8 cellular contexts compared by ENCODE assay signal in the genomic region with DNA sequence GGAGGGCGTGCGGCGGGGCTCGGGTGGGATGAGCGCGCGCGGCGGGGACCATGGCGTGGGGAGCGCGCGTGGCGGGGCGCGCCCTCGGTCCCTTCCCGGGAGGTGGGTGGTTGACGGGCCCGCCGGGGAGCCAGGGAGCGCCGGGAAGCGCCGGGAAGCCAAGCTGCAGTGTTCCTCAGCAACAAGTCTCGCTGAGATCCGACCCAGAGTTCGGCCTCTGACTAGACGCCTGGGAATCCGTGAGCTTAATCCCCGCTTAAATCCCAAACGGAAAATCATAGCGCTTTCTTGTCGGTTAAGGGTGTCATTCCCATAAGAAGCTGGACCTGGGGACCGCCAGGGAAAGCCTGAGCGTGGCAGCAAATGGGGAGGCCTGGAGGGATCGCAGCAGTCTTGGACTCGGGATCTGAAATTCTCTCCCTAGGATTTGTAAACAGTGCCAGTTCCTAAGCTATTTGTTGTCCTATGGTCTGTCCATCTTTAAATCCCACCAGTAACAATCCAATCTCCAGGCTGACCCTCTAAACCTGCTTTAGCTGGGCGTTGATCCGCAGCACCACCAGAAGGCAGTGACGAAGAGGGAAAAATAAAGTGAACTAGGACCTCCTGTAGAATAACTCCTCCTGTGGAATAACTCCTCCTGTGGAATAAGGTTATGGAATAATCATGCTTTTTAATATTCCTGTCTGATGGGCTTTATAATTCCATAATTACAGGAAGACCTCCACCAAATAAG. TPM values are rescaled to one million over a fixed set of nuclear protein-coding genes. Genes with fewer than 3 reads are reported as not detected.
DNase-seq lines count a peak whose midpoint lies in the region; ATAC-seq and TF ChIP-seq lines count a peak whose summit lies in the region.

No MANE protein-coding gene starts in this region.

- H3K4me3 ChIP-seq in GM08714 (ENCODE audit: low read length): peak overlapping the region; percentile 54; the same call in 1 of the 2 replicates
- H3K4me3 ChIP-seq in heart right ventricle: peak overlapping the region; percentile 66 to 95 (median 92)
- peak overlapping the region; percentile 84 for H3K4me3 ChIP-seq in trophoblast cell (ENCODE audit: low read depth, low read length)

- no peak overlapping the region for H2AK5ac ChIP-seq in trophoblast cell (ENCODE audit: low read length)

- peak overlapping the region; percentile 83 for H2AFZ ChIP-seq in trophoblast cell (ENCODE audit: insufficient read depth, low read length, poor library complexity)

- WGBS in heart right ventricle, 2 donors: 0% methylated on average over 34 to 41 of the region's 41 CpGs
- no CpG with 5 or more reads among the region's 41 CpGs for WGBS in trophoblast cell (ENCODE audit: extremely low coverage, insufficient coverage, insufficient read length)

- peak; percentile 29 for DNase-seq in 8988T
- DNase-seq in M059J (ENCODE audit: low read depth): peak; percentile 70
- no peak for DNase-seq in activated T-helper 2 cell treated with anti-CD3 and anti-CD28 coated beads, Interferon-gamma antibody, Interleukin-2, Interleukin-4, amounts not matched to agents 10 μg/mL and 5 μg/mL and 100 μg/mL, durations not matched to agents 14 hours and 24 hours and 36 hours (ENCODE audit: low spot score)
- DNase-seq in heart right ventricle: no peak
- DNase-seq in trophoblast cell: peak; percentile 57 to 71
- DNase-seq in activated CD8-positive, alpha-beta memory T cell treated with anti-CD3 and anti-CD28 coated beads, Interleukin-2, amount 50 U/mL, for 4 hours: no peak

- peak overlapping the region; percentile 23 for H3K4ac ChIP-seq in trophoblast cell (ENCODE audit: low read depth, low read length)

- no peak overlapping the region for H3K27ac Mint-ChIP-seq in activated T-helper 2 cell treated with anti-CD3 and anti-CD28 coated beads, Interferon-gamma antibody, Interleukin-2, Interleukin-4, amounts not matched to agents 10 μg/mL and 5 μg/mL and 100 μg/mL, durations not matched to agents 14 hours and 24 hours and 36 hours

- peaks cover 5% of the 10 kb centered on the region for H3K79me2 ChIP-seq in trophoblast cell (ENCODE audit: control insufficient read depth, insufficient read depth, low read length, poor library complexity)

- H3K36me3 ChIP-seq in heart right ventricle (peaks cover 0 to 5% (median 0%) of the 10 kb centered on the region in 9 donors), trophoblast cell (ENCODE audit: control insufficient read depth in 1 of 2, insufficient read depth in 2 of 2, low read length in 2 of 2) (peaks cover 0 to 2% of the 10 kb centered on the region in 2 experiments)

- peak overlapping the region; percentile 50 for H2BK5ac ChIP-seq in trophoblast cell (ENCODE audit: low read depth, low read length, poor library complexity)

- H4K12ac ChIP-seq in trophoblast cell (ENCODE audit: low read depth, low read length): peak overlapping the region; percentile 14

- H3K9me3 Mint-ChIP-seq in activated T-helper 2 cell treated with anti-CD3 and anti-CD28 coated beads, Interferon-gamma antibody, Interleukin-2, Interleukin-4, amounts not matched to agents 10 μg/mL and 5 μg/mL and 100 μg/mL, durations not matched to agents 14 hours and 24 hours and 36 hours: no peaks in the 10 kb centered on the region

- intact Hi-C loops in activated T-helper 2 cell treated with anti-CD3 and anti-CD28 coated beads, Interferon-gamma antibody, Interleukin-2, Interleukin-4, amounts not matched to agents 10 μg/mL and 5 μg/mL and 100 μg/mL, durations not matched to agents 14 hours and 24 hours and 36 hours (cut with micrococcal nuclease): loop anchor here (2.0 to 10.0 kb wide), 3 partner anchors 49 to 921 kb away; partner anchors contain the start of genes RFX7 and TCF12
- intact Hi-C loops in heart right ventricle (cut with DNase I): loop anchor here in 6 of 10 donors (5.0 to 10.0 kb wide), 6 partner anchors 48 to 253 kb away; partner anchors contain the start of gene RFX7 (in 2 of the 6)

- peaks cover 8% of the 10 kb centered on the region for H3K79me1 ChIP-seq in trophoblast cell (ENCODE audit: low read length)

- H3K23ac ChIP-seq in trophoblast cell (ENCODE audit: low read length): no peak overlapping the region

- H3K27ac ChIP-seq in heart right ventricle: peak overlapping the region; percentile 92 to 99 (median 96)
- peak overlapping the region; percentile 60 for H3K27ac ChIP-seq in trophoblast cell (ENCODE audit: low read depth, low read length)

- peak overlapping the region; percentile 81 for H3K4me2 ChIP-seq in trophoblast cell (ENCODE audit: low read length)

- peak overlapping the region; percentile 75 for H4K8ac ChIP-seq in trophoblast cell (ENCODE audit: low read depth, low read length)

- no peaks in the 10 kb centered on the region for H3K36me3 Mint-ChIP-seq in activated T-helper 2 cell treated with anti-CD3 and anti-CD28 coated beads, Interferon-gamma antibody, Interleukin-2, Interleukin-4, amounts not matched to agents 10 μg/mL and 5 μg/mL and 100 μg/mL, durations not matched to agents 14 hours and 24 hours and 36 hours (ENCODE audit: low read depth)

- H3K9ac ChIP-seq in trophoblast cell (ENCODE audit: low read length): peak overlapping the region; percentile 88

- peaks cover 42% of the 10 kb centered on the region for H3K27me3 Mint-ChIP-seq in activated T-helper 2 cell treated with anti-CD3 and anti-CD28 coated beads, Interferon-gamma antibody, Interleukin-2, Interleukin-4, amounts not matched to agents 10 μg/mL and 5 μg/mL and 100 μg/mL, durations not matched to agents 14 hours and 24 hours and 36 hours (ENCODE audit: low read depth)

- peak overlapping the region; percentile 28 for H2BK12ac ChIP-seq in trophoblast cell (ENCODE audit: low read length)

- H3K27me3 ChIP-seq in heart right ventricle (no peaks in the 10 kb centered on the region), trophoblast cell (ENCODE audit: insufficient read depth, low read length) (no peaks in the 10 kb centered on the region)

- H2BK120ac ChIP-seq in trophoblast cell (ENCODE audit: insufficient read depth, low read length, poor library complexity): peak overlapping the region; percentile 48

- H3K14ac ChIP-seq in trophoblast cell (ENCODE audit: low read length): peak overlapping the region; percentile 56

- H3K4me1 ChIP-seq in heart right ventricle: peaks cover 0 to 36% (median 24%) of the 10 kb centered on the region in 9 donors
- peaks cover 0 to 4% of the 10 kb centered on the region in 2 experiments for H3K4me1 ChIP-seq in trophoblast cell (ENCODE audit: control insufficient read depth in 1 of 2, insufficient read depth in 2 of 2, low read length in 2 of 2)

- H3K4me1 Mint-ChIP-seq in activated T-helper 2 cell treated with anti-CD3 and anti-CD28 coated beads, Interferon-gamma antibody, Interleukin-2, Interleukin-4, amounts not matched to agents 10 μg/mL and 5 μg/mL and 100 μg/mL, durations not matched to agents 14 hours and 24 hours and 36 hours (ENCODE audit: low read depth): peaks cover 13% of the 10 kb centered on the region

- ATAC-seq in heart right ventricle (peak in 6 of 8 donors; percentile 2 to 26 (median 8)), GM18870 (IDR thresholded peaks at IDR 0.05; ENCODE audit: unreplicated experiment) (no peak)

- TF ChIP-seq CTCF in heart right ventricle (IDR thresholded peaks at IDR 0.05): peak in 3 of 9 donors; percentile 29 to 41 (median 35)

- peak overlapping the region; percentile 30 for H3K18ac ChIP-seq in trophoblast cell (ENCODE audit: low read length)

- H4K91ac ChIP-seq in trophoblast cell (ENCODE audit: low read depth, low read length): peak overlapping the region; percentile 78

- H3K9me3 ChIP-seq in heart right ventricle: no peaks in the 10 kb centered on the region
- no peaks in the 10 kb centered on the region for H3K9me3 ChIP-seq in trophoblast cell (ENCODE audit: insufficient read depth, low read depth, low read length)

- peak overlapping the region; percentile 69 for H3K4me3 Mint-ChIP-seq in activated T-helper 2 cell treated with anti-CD3 and anti-CD28 coated beads, Interferon-gamma antibody, Interleukin-2, Interleukin-4, amounts not matched to agents 10 μg/mL and 5 μg/mL and 100 μg/mL, durations not matched to agents 14 hours and 24 hours and 36 hours (ENCODE audit: low read depth)

RNA-seq across cellular contexts. Expression of gene NEDD4, which starts 0.6 kb away (rescaled TPM):
- total RNA-seq in M059J (2014; rRNA removed; shearing (Covaris generic)): 23.0 and 32.6 TPM in 2 replicates
- total RNA-seq in activated T-helper 2 cell treated with anti-CD3 and anti-CD28 coated beads, Interferon-gamma antibody, Interleukin-2, Interleukin-4, amounts not matched to agents 10 μg/mL and 5 μg/mL and 100 μg/mL, durations not matched to agents 14 hours and 24 hours and 36 hours: 10.2 and 13.9 TPM in 2 replicates
- 10 to 100 TPM in 3 of 10 donors, 1 to 10 TPM in 7; 6.8 to 11.5 (median 8.9) TPM for total RNA-seq in heart right ventricle
- polyA plus RNA-seq in heart right ventricle: 1 to 10 TPM; 3.5 to 4.9 TPM
- polyA plus RNA-seq in trophoblast cell (2013): 10.1 and 10.8 TPM in 2 replicates

Comparison
In these comparisons a context has a peak if more than half of its experiments do, and no peak if none do; other contexts are left out.
1. DNase-seq: peak in 8988T (single experiment), M059J (single experiment) and trophoblast cell (2 of 2); none in activated T-helper 2 cell treated with anti-CD3 and anti-CD28 coated beads, Interferon-gamma antibody, Interleukin-2, Interleukin-4, amounts not matched to agents 10 μg/mL and 5 μg/mL and 100 μg/mL, durations not matched to agents 14 hours and 24 hours and 36 hours (single experiment), heart right ventricle (0 of 2) and activated CD8-positive, alpha-beta memory T cell treated with anti-CD3 and anti-CD28 coated beads, Interleukin-2, amount 50 U/mL, for 4 hours (single experiment).
2. Peak in every context shown above with its lines, with median percentiles within 50 percentile points of each other: H3K4me3 ChIP-seq.